In the genomic region with DNA sequence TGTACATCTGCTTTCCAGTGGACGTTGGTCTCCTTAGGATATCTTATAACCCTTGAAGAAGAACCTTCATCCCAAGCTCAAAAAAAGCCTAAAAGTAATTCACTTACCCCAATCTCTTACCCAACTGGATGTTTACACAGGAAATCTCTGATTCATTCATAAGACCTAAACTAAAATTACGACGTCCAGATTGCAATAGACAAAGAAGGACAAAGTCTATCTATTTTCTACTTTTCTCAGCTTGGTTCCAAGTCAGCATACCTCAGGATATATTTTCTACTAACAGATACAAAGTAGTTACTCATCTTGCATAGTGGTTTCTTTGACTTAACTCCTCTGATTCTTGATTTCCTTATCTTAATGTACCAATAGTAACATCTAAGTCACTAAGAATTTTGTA, we compare ENCODE assay signal across 16 cellular contexts.
A peak's percentile ranks its signal among the peaks of the same experiment; 100 is the strongest.
DNase-seq lines count a peak whose midpoint lies in the region; TF ChIP-seq lines count a peak whose summit lies in the region.
"Had no signal": no experiment of that assay in that cellular context is flagged by ENCODE, and none has a peak within 500 bp of the region (broad histone marks: within the 10 kb centered on the region; RNA-seq: fewer than 3 reads in every experiment).

No MANE protein-coding gene starts in this region.

- BruUV-seq in MCF 10A (replicated peaks; lab: Mats Ljungman, UMichigan) (no TSS peak), mammary epithelial cell (replicated peaks; lab: Mats Ljungman, UMichigan) (no TSS peak)

- 57% methylated on average over 3 of the region's 3 CpGs for WGBS in mammary epithelial cell (ENCODE audit: low coverage, missing lambda C conversion rate)
- WGBS in transverse colon (ENCODE audit: low coverage in 1 of 2), 2 donors: 48 to 52% methylated on average over 3 of the region's 3 CpGs

- DNase-seq in MCF 10A (ENCODE audit: unreplicated experiment): peak; percentile 27
- DNase-seq in mammary epithelial cell: no peak
- peak; percentile 2 for DNase-seq in HS-5 (ENCODE audit: low read depth)
- DNase-seq in fibroblast of villous mesenchyme (ENCODE audit: low read depth): peak; percentile 20
- DNase-seq in neural progenitor cell (ENCODE audit: low spot score): no peak
- DNase-seq in transverse colon: no peak
- no peak for DNase-seq in NCI-H2227 treated with DMSO at 0.1 percent for 48 hours (lab: John Stamatoyannopoulos, UW)
- DNase-seq: 8988T; C1 segment of cervical spinal cord; Calu3; CD4-positive, alpha-beta T cell; DMS 273 treated with DMSO at 0.1 percent for 48 hours; GOT3; H9 had no signal

- intact Hi-C loops in MCF 10A (cut with micrococcal nuclease) (no loop called here), mammary epithelial cell (cut with micrococcal nuclease) (no loop called here), transverse colon (cut with DNase I; ENCODE audit: low total_unique reads) (no loop called here)

- H3K27me3 ChIP-seq in mammary epithelial cell (ENCODE audit: insufficient read depth, low read length) (no peaks in the 10 kb centered on the region), neural progenitor cell (no peaks in the 10 kb centered on the region), transverse colon (no peaks in the 10 kb centered on the region)

- TF ChIP-seq POLR2A in transverse colon (IDR thresholded peaks at IDR 0.05): no peak

- no peaks in the 10 kb centered on the region for H3K36me3 ChIP-seq in mammary epithelial cell (ENCODE audit: insufficient read depth, low read length)
- no peaks in the 10 kb centered on the region for H3K36me3 ChIP-seq in neural progenitor cell
- H3K36me3 ChIP-seq in transverse colon: no peaks in the 10 kb centered on the region

- no peaks in the 10 kb centered on the region for H3F3A ChIP-seq in neural progenitor cell (ENCODE audit: low read depth)

- H3K9me3 ChIP-seq in mammary epithelial cell (replicated peaks; ENCODE audit: insufficient read depth, low read length) (no peaks in the 10 kb centered on the region), neural progenitor cell (ENCODE audit: low read depth) (no peaks in the 10 kb centered on the region), transverse colon (peaks cover 0 to 3% of the 10 kb centered on the region in 2 donors)

- H3K27ac ChIP-seq in mammary epithelial cell (ENCODE audit: insufficient read depth, low read depth, low read length) (no peak overlapping the region), neural progenitor cell (no peak overlapping the region), transverse colon (no peak overlapping the region)

- H3K27me3 Mint-ChIP-seq in MCF 10A (ENCODE audit: insufficient read depth, unreplicated experiment) (no peaks in the 10 kb centered on the region), neural progenitor cell (ENCODE audit: insufficient read depth, low read depth) (no peaks in the 10 kb centered on the region)
- H3K27me3 Mint-ChIP-seq: B cell; CD4-positive, alpha-beta T cell; IgD-negative memory B cell had no signal

- no peak overlapping the region for H3K4me3 ChIP-seq in mammary epithelial cell (replicated peaks in 1 of 3; ENCODE audit: insufficient read depth in 1 of 3, low read depth in 2 of 3, low read length in 3 of 3)
- no peak overlapping the region for H3K4me3 ChIP-seq in fibroblast of villous mesenchyme (ENCODE audit: low read depth, low read length)
- no peak overlapping the region for H3K4me3 ChIP-seq in neural progenitor cell
- H3K4me3 ChIP-seq in transverse colon: no peak overlapping the region

- TF ChIP-seq EP300 in transverse colon (IDR thresholded peaks at IDR 0.05; ENCODE audit: low read depth): no peak

- H3K27ac Mint-ChIP-seq in MCF 10A (ENCODE audit: low read depth, unreplicated experiment) (no peak overlapping the region), neural progenitor cell (no peak overlapping the region)
- H3K27ac Mint-ChIP-seq: B cell; CD4-positive, alpha-beta T cell; H9; IgD-negative memory B cell had no signal

- TF ChIP-seq CTCF in MCF 10A (IDR thresholded peaks at IDR 0.05; ENCODE audit: unreplicated experiment) (no peak), mammary epithelial cell (conservative IDR thresholded peaks at IDR 0.05 in 1 of 2, IDR thresholded peaks at IDR 0.05 in 1 of 2; ENCODE audit: extremely low read depth in 1 of 2, insufficient read depth in 1 of 2, low read depth in 1 of 2, low read length in 2 of 2) (no peak), fibroblast of villous mesenchyme (IDR thresholded peaks at IDR 0.05; ENCODE audit: insufficient read depth, low read depth, low read length) (no peak), neural progenitor cell (IDR thresholded peaks at IDR 0.05) (no peak), transverse colon (IDR thresholded peaks at IDR 0.05) (no peak)

- dilution Hi-C loops in mammary epithelial cell (cut with HindIII; ENCODE audit: low sequenced_read_pairs): no loop called here

- H3K4me2 ChIP-seq in mammary epithelial cell (ENCODE audit: insufficient read depth, low read depth, low read length) (no peak overlapping the region), neural progenitor cell (no peak overlapping the region)

- POLR2A ChIA-PET in MCF 10A (lab: Yijun Ruan, JAX): interaction anchor here (1.0 to 1.3 kb wide), 2 partner anchors 19 kb away, joined by 3 read pairs; no protein-coding TSS in a partner anchor

- in situ Hi-C loops in mammary epithelial cell (cut with MboI; ENCODE audit: low sequenced_read_pairs in 2 of 2) (no loop called here), transverse colon (cut with MboI; ENCODE audit: low pct_ligation_motif_present in 1 of 4, low pct_unique_long_range_greater_than_20kb in 1 of 4, low sequenced_read_pairs in 3 of 4) (no loop called here)

- CTCF ChIA-PET in MCF 10A (lab: Yijun Ruan, JAX) (no interaction called here), mammary epithelial cell (lab: Charles Lee; ENCODE audit: low non-redundant PET) (no interaction called here)

- H3K9ac ChIP-seq in mammary epithelial cell (ENCODE audit: insufficient read depth, low read length): no peak overlapping the region
- no peak overlapping the region for H3K9ac ChIP-seq in neural progenitor cell

- H3K36me3 Mint-ChIP-seq in MCF 10A (ENCODE audit: insufficient read depth, unreplicated experiment): peaks cover 6% of the 10 kb centered on the region
- no peaks in the 10 kb centered on the region for H3K36me3 Mint-ChIP-seq in neural progenitor cell
- H3K36me3 Mint-ChIP-seq: IgD-negative memory B cell had no signal

- peaks cover 5% of the 10 kb centered on the region for H3K4me1 Mint-ChIP-seq in MCF 10A (ENCODE audit: insufficient read depth, unreplicated experiment)
- no peaks in the 10 kb centered on the region for H3K4me1 Mint-ChIP-seq in neural progenitor cell
- H3K4me1 Mint-ChIP-seq: B cell, H9, IgD-negative memory B cell had no signal

- no peak overlapping the region for H2AFZ ChIP-seq in mammary epithelial cell (ENCODE audit: low read depth, low read length)
- no peak overlapping the region for H2AFZ ChIP-seq in neural progenitor cell (replicated peaks)

- no peaks in the 10 kb centered on the region for H3K9me3 Mint-ChIP-seq in MCF 10A (ENCODE audit: unreplicated experiment)
- H3K9me3 Mint-ChIP-seq in neural progenitor cell: no peaks in the 10 kb centered on the region
- H3K9me3 Mint-ChIP-seq: H9 had no signal

- H4K20me1 ChIP-seq in mammary epithelial cell (ENCODE audit: insufficient read depth, low read length) (no peaks in the 10 kb centered on the region), neural progenitor cell (ENCODE audit: low read depth) (no peaks in the 10 kb centered on the region)

- H3K79me2 ChIP-seq in mammary epithelial cell (ENCODE audit: insufficient read depth, low read length) (no peaks in the 10 kb centered on the region), neural progenitor cell (ENCODE audit: low read depth) (no peaks in the 10 kb centered on the region)

- no peak overlapping the region for H3K4me3 Mint-ChIP-seq in MCF 10A (ENCODE audit: unreplicated experiment)
- no peak overlapping the region for H3K4me3 Mint-ChIP-seq in neural progenitor cell
- H3K4me3 Mint-ChIP-seq: B cell; CD4-positive, alpha-beta T cell; H9; IgD-negative memory B cell had no signal

- H3K4me1 ChIP-seq in mammary epithelial cell (ENCODE audit: insufficient read depth, low read length): no peaks in the 10 kb centered on the region
- no peaks in the 10 kb centered on the region for H3K4me1 ChIP-seq in neural progenitor cell
- no peaks in the 10 kb centered on the region for H3K4me1 ChIP-seq in transverse colon

Comparison
In these comparisons a context has a peak if more than half of its experiments do, and no peak if none do; other contexts are left out.
1. DNase-seq: peak in MCF 10A (single experiment), HS-5 (single experiment) and fibroblast of villous mesenchyme (single experiment); none in mammary epithelial cell (single experiment), neural progenitor cell (single experiment), transverse colon (single experiment) and NCI-H2227 treated with DMSO at 0.1 percent for 48 hours (single experiment).